In genomic region chr10:28523725-28524252, GRCh38 we compare ENCODE assay signal across 1 cellular context.
TF ChIP-seq lines count a peak whose summit lies in the region.

No MANE protein-coding gene starts in this region.

TF ChIP-seq in K562, 482 proteins besides CTCF, POLR2A, EP300 and RAD21:
- TF ChIP-seq TRIM28 (IDR thresholded peaks at IDR 0.05) (peak; percentile 87), L3MBTL2 (IDR thresholded peaks at IDR 0.05) (0 out of 2 replicates have a peak, but pooled peaks have one; percentile 16), TFAM (CRISPR knock-in tag; conservative IDR thresholded peaks at IDR 0.05) (no peak), TRIM24 (IDR thresholded peaks at IDR 0.05) (peak in 1 of 2 experiments; percentile 36; a peak in 1 of 4 replicates), MGA (IDR thresholded peaks at IDR 0.05) (peak; percentile 54; the same call in 1 of the 2 replicates), MTA1 (IDR thresholded peaks at IDR 0.05; ENCODE audit: borderline replicate concordance) (no peak), PHF20 (IDR thresholded peaks at IDR 0.05; ENCODE audit: partially characterized antibody) (no peak), CBX3 (IDR thresholded peaks at IDR 0.05; ENCODE audit: borderline replicate concordance in 1 of 2, low read length in 2 of 2) (peak in 1 of 2 experiments; percentile 67; a peak in 1 of 3 replicates)
- TF ChIP-seq, protein P1, sequence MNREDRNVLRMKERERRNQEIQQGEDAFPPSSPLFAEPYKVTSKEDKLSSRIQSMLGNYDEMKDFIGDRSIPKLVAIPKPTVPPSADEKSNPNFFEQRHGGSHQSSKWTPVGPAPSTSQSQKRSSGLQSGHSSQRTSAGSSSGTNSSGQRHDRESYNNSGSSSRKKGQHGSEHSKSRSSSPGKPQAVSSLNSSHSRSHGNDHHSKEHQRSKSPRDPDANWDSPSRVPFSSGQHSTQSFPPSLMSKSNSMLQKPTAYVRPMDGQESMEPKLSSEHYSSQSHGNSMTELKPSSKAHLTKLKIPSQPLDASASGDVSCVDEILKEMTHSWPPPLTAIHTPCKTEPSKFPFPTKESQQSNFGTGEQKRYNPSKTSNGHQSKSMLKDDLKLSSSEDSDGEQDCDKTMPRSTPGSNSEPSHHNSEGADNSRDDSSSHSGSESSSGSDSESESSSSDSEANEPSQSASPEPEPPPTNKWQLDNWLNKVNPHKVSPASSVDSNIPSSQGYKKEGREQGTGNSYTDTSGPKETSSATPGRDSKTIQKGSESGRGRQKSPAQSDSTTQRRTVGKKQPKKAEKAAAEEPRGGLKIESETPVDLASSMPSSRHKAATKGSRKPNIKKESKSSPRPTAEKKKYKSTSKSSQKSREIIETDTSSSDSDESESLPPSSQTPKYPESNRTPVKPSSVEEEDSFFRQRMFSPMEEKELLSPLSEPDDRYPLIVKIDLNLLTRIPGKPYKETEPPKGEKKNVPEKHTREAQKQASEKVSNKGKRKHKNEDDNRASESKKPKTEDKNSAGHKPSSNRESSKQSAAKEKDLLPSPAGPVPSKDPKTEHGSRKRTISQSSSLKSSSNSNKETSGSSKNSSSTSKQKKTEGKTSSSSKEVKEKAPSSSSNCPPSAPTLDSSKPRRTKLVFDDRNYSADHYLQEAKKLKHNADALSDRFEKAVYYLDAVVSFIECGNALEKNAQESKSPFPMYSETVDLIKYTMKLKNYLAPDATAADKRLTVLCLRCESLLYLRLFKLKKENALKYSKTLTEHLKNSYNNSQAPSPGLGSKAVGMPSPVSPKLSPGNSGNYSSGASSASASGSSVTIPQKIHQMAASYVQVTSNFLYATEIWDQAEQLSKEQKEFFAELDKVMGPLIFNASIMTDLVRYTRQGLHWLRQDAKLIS (CRISPR knock-in tag; IDR thresholded peaks at IDR 0.05), result no peak
- TF ChIP-seq, protein P2, sequence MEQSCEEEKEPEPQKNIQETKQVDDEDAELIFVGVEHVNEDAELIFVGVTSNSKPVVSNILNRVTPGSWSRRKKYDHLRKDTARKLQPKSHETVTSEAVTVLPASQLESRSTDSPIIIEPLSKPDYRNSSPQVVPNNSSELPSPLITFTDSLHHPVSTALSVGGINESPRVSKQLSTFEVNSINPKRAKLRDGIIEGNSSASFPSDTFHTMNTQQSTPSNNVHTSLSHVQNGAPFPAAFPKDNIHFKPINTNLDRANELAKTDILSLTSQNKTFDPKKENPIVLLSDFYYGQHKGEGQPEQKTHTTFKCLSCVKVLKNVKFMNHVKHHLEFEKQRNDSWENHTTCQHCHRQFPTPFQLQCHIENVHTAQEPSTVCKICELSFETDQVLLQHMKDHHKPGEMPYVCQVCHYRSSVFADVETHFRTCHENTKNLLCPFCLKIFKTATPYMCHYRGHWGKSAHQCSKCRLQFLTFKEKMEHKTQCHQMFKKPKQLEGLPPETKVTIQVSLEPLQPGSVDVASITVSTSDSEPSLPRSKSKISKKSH (CRISPR knock-in tag; IDR thresholded peaks at IDR 0.05), result peak; percentile 74; the same call in 1 of the 2 replicates
- TF ChIP-seq, protein P3, sequence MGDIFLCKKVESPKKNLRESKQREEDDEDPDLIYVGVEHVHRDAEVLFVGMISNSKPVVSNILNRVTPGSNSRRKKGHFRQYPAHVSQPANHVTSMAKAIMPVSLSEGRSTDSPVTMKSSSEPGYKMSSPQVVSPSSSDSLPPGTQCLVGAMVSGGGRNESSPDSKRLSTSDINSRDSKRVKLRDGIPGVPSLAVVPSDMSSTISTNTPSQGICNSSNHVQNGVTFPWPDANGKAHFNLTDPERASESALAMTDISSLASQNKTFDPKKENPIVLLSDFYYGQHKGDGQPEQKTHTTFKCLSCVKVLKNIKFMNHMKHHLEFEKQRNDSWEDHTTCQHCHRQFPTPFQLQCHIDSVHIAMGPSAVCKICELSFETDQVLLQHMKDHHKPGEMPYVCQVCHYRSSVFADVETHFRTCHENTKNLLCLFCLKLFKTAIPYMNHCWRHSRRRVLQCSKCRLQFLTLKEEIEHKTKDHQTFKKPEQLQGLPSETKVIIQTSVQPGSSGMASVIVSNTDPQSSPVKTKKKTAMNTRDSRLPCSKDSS (IDR thresholded peaks at IDR 0.05; ENCODE audit: low read depth, partially characterized antibody), result peak; percentile 75
